1 cellular context compared by ENCODE assay signal in genomic region chr10:63738410-63738809, GRCh38.
TF ChIP-seq lines count a peak whose summit lies in the region.

No MANE protein-coding gene starts in this region.

TF ChIP-seq in HepG2, 621 proteins besides CTCF, POLR2A, EP300 and RAD21 (continued from another document and continues in another):
- TF ChIP-seq ZNF18 (CRISPR knock-in tag; IDR thresholded peaks at IDR 0.05; ENCODE audit: insufficient replicate concordance) (peak; percentile 34), PATZ1 (CRISPR knock-in tag; IDR thresholded peaks at IDR 0.05) (peak; percentile 95), FUBP1 (CRISPR knock-in tag; IDR thresholded peaks at IDR 0.05; ENCODE audit: borderline replicate concordance) (peak; percentile 46; the same call in 1 of the 2 replicates), SMARCE1 (IDR thresholded peaks at IDR 0.05; ENCODE audit: borderline replicate concordance) (0 out of 2 replicates have a peak, but pooled peaks have one; percentile 51), HIC2 (CRISPR knock-in tag; IDR thresholded peaks at IDR 0.05; ENCODE audit: low read depth) (no peak), CREM (IDR thresholded peaks at IDR 0.05) (peak; percentile 74; the same call in 1 of the 2 replicates), CREM (CRISPR knock-in tag; IDR thresholded peaks at IDR 0.05) (no peak), KDM5B (CRISPR knock-in tag; IDR thresholded peaks at IDR 0.05; ENCODE audit: borderline replicate concordance) (peak; percentile 37; the same call in 1 of the 2 replicates), KDM4B (CRISPR knock-in tag; IDR thresholded peaks at IDR 0.05) (0 out of 2 replicates have a peak, but pooled peaks have one; percentile 40), HNF4G (IDR thresholded peaks at IDR 0.05; ENCODE audit: borderline replicate concordance, low read depth, low read length) (peak; percentile 100), HNF4G (CRISPR knock-in tag; IDR thresholded peaks at IDR 0.05; ENCODE audit: borderline replicate concordance, low read depth) (peak; percentile 100), SMAD3 (CRISPR knock-in tag; IDR thresholded peaks at IDR 0.05) (peak; percentile 91), FOXP1 (IDR thresholded peaks at IDR 0.05) (no peak), FOXP1 (CRISPR knock-in tag; IDR thresholded peaks at IDR 0.05) (peak; percentile 73), ZNF335 (CRISPR knock-in tag; IDR thresholded peaks at IDR 0.05) (peak; percentile 75; the same call in 1 of the 2 replicates), ZNF20 (CRISPR knock-in tag; IDR thresholded peaks at IDR 0.05) (no peak), KIAA2018 (CRISPR knock-in tag; IDR thresholded peaks at IDR 0.05; ENCODE audit: borderline replicate concordance) (no peak), GMEB1 (CRISPR knock-in tag; IDR thresholded peaks at IDR 0.05; ENCODE audit: borderline replicate concordance) (0 out of 2 replicates have a peak, but pooled peaks have one; percentile 18), FOSL1 (CRISPR knock-in tag; IDR thresholded peaks at IDR 0.05; ENCODE audit: borderline replicate concordance) (peak; percentile 97), ZNF660 (CRISPR knock-in tag; IDR thresholded peaks at IDR 0.05; ENCODE audit: borderline replicate concordance, low read depth) (no peak), PHF21A (CRISPR knock-in tag; IDR thresholded peaks at IDR 0.05) (peak; percentile 70), HMG20B (CRISPR knock-in tag; conservative IDR thresholded peaks at IDR 0.05) (peak; percentile 76), KLF16 (CRISPR knock-in tag; IDR thresholded peaks at IDR 0.05) (peak in 1 of 2 experiments; percentile 77; a peak in 2 of 4 replicates), SPEN (CRISPR knock-in tag; IDR thresholded peaks at IDR 0.05; ENCODE audit: low read depth) (peak; percentile 76), GABPB1 (CRISPR knock-in tag; IDR thresholded peaks at IDR 0.05) (peak; percentile 49; the same call in 1 of the 2 replicates), ZNF746 (CRISPR knock-in tag; IDR thresholded peaks at IDR 0.05) (peak; percentile 57; the same call in 1 of the 2 replicates), GMEB2 (CRISPR knock-in tag; IDR thresholded peaks at IDR 0.05; ENCODE audit: low read depth) (no peak), ZXDC (CRISPR knock-in tag; IDR thresholded peaks at IDR 0.05) (no peak), PREB (CRISPR knock-in tag; IDR thresholded peaks at IDR 0.05) (no peak), ZNF552 (CRISPR knock-in tag; IDR thresholded peaks at IDR 0.05; ENCODE audit: borderline replicate concordance) (no peak), GATA4 (IDR thresholded peaks at IDR 0.05; ENCODE audit: borderline replicate concordance, low read depth) (no peak; the same call in 1 of the 2 replicates), MYNN (CRISPR knock-in tag; IDR thresholded peaks at IDR 0.05; ENCODE audit: low read depth) (no peak), NKX3-1 (CRISPR knock-in tag; IDR thresholded peaks at IDR 0.05) (no peak), NCOA2 (CRISPR knock-in tag; IDR thresholded peaks at IDR 0.05) (peak; percentile 92), FOXO1 (CRISPR knock-in tag; IDR thresholded peaks at IDR 0.05) (peak; percentile 86)
